Comparison of ENCODE assay signal across 28 cellular contexts in genomic region chr2:230153390-230153976, GRCh38.
A peak's percentile ranks its signal among the peaks of the same experiment; 100 is the strongest.
DNase-seq lines count a peak whose midpoint lies in the region; ATAC-seq and TF ChIP-seq lines count a peak whose summit lies in the region.
"Had no signal": no experiment of that assay in that cellular context is flagged by ENCODE, and none has a peak within 500 bp of the region (broad histone marks: within the 10 kb centered on the region; RNA-seq: fewer than 3 reads in every experiment).

No MANE protein-coding gene starts in this region.

- no peak overlapping the region for H3K27ac ChIP-seq in osteoblast (ENCODE audit: low read depth, low read length)
- H3K27ac ChIP-seq: A549, BLaER1, esophagus squamous epithelium, psoas muscle, tibial artery, VCaP had no signal

- H3K9me3 Mint-ChIP-seq in activated naive CD4-positive, alpha-beta T cell treated with anti-CD3 and anti-CD28 coated beads for 36 hours, result peaks cover 2% of the 10 kb centered on the region
- H3K9me3 Mint-ChIP-seq: activated T-helper 1 cell treated with anti-CD3 and anti-CD28 coated beads, Interleukin-12 subunit alpha, Interleukin-12 subunit beta, Interleukin-2, Interleukin-4 antibody, amounts not matched to agents 30 ng/mL and 10 ng/mL and 1 ng/mL, durations not matched to agents 14 hours and 24 hours and 36 hours; natural killer cell; T-helper 2 cell treated with Interferon-gamma antibody and Interleukin-4, amounts not matched to agents 5 μg/mL and 100 μg/mL, for 36 hours had no signal

- no peak overlapping the region for H3K4me3 Mint-ChIP-seq in activated naive CD4-positive, alpha-beta T cell treated with anti-CD3 and anti-CD28 coated beads for 36 hours
- H3K4me3 Mint-ChIP-seq: activated CD4-positive, alpha-beta T cell treated with anti-CD3 and anti-CD28 coated beads, Interleukin-2, amount 10 ng/mL, durations not matched to agents 24 days and 14 days; activated T-helper 1 cell treated with anti-CD3 and anti-CD28 coated beads, Interleukin-12 subunit alpha, Interleukin-12 subunit beta, Interleukin-2, Interleukin-4 antibody, amounts not matched to agents 30 ng/mL and 10 ng/mL and 1 ng/mL, durations not matched to agents 14 hours and 24 hours and 36 hours; endodermal cell; GM23338; IgD-negative memory B cell; natural killer cell; T-helper 2 cell treated with Interferon-gamma antibody and Interleukin-4, amounts not matched to agents 5 μg/mL and 100 μg/mL, for 36 hours had no signal

- H3K27ac Mint-ChIP-seq in activated naive CD4-positive, alpha-beta T cell treated with anti-CD3 and anti-CD28 coated beads for 36 hours, result no peak overlapping the region
- H3K27ac Mint-ChIP-seq: activated CD4-positive, alpha-beta T cell treated with anti-CD3 and anti-CD28 coated beads, Interleukin-2, amount 10 ng/mL, durations not matched to agents 24 days and 14 days; activated naive CD4-positive, alpha-beta T cell treated with anti-CD3 and anti-CD28 coated beads, Interleukin-2, amount 50 U/mL, for 72 hours; activated T-helper 1 cell treated with anti-CD3 and anti-CD28 coated beads, Interleukin-12 subunit alpha, Interleukin-12 subunit beta, Interleukin-2, Interleukin-4 antibody, amounts not matched to agents 30 ng/mL and 10 ng/mL and 1 ng/mL, durations not matched to agents 14 hours and 24 hours and 36 hours; endodermal cell; GM23338; natural killer cell; T-helper 2 cell treated with Interferon-gamma antibody and Interleukin-4, amounts not matched to agents 5 μg/mL and 100 μg/mL, for 36 hours had no signal

- peaks cover 3% of the 10 kb centered on the region for H3K4me1 Mint-ChIP-seq in activated naive CD4-positive, alpha-beta T cell treated with anti-CD3 and anti-CD28 coated beads for 36 hours (ENCODE audit: low read depth)
- H3K4me1 Mint-ChIP-seq: endodermal cell, natural killer cell had no signal

- no peak overlapping the region for H3K4me2 ChIP-seq in osteoblast (ENCODE audit: insufficient read depth, low read length)
- H3K4me2 ChIP-seq: A549, BLaER1, GM23338, SK-N-SH had no signal

- H3K36me3 Mint-ChIP-seq in activated naive CD4-positive, alpha-beta T cell treated with anti-CD3 and anti-CD28 coated beads for 36 hours (ENCODE audit: low read depth), result no peaks in the 10 kb centered on the region
- H3K36me3 Mint-ChIP-seq: activated naive CD4-positive, alpha-beta T cell treated with anti-CD3 and anti-CD28 coated beads, Interleukin-2, amount 50 U/mL, for 72 hours; IgD-negative memory B cell; natural killer cell had no signal

- no peaks in the 10 kb centered on the region for H3K79me2 ChIP-seq in osteoblast (ENCODE audit: insufficient read depth, low read length)

- H2AFZ ChIP-seq in osteoblast (ENCODE audit: low read length), result peak overlapping the region; percentile 25
- H2AFZ ChIP-seq: GM23338 had no signal

- CTCF ChIA-PET in activated naive CD4-positive, alpha-beta T cell treated with anti-CD3 and anti-CD28 coated beads for 36 hours (lab: Charles Lee), result interaction anchor here (0.6 kb wide), 2 partner anchors 207 to 457 kb away, joined by 3 read pairs; no protein-coding TSS in a partner anchor

- no peaks in the 10 kb centered on the region for H3K9me3 ChIP-seq in osteoblast (ENCODE audit: low read depth, low read length)
- H3K9me3 ChIP-seq: A549, esophagus squamous epithelium, SK-N-SH, tibial artery had no signal

- no peaks in the 10 kb centered on the region for H3K27me3 Mint-ChIP-seq in activated naive CD4-positive, alpha-beta T cell treated with anti-CD3 and anti-CD28 coated beads for 36 hours (ENCODE audit: low read depth)
- H3K27me3 Mint-ChIP-seq: IgD-negative memory B cell had no signal

- no peaks in the 10 kb centered on the region for H3K27me3 ChIP-seq in osteoblast (ENCODE audit: insufficient read depth, low read length)
- H3K27me3 ChIP-seq: BLaER1, esophagus squamous epithelium, tibial artery had no signal

- intact Hi-C loops in activated naive CD4-positive, alpha-beta T cell treated with anti-CD3 and anti-CD28 coated beads for 36 hours (cut with micrococcal nuclease), result no loop called here

- TF ChIP-seq CTCF in fibroblast of the aortic adventitia (IDR thresholded peaks at IDR 0.05; ENCODE audit: insufficient read depth, low read length), result no peak
- no peak for TF ChIP-seq CTCF in osteoblast (IDR thresholded peaks at IDR 0.05; ENCODE audit: extremely low read depth, low read depth, low read length)

- no peaks in the 10 kb centered on the region for H4K20me1 ChIP-seq in osteoblast (ENCODE audit: insufficient read depth, low read length)
- H4K20me1 ChIP-seq: BLaER1 had no signal

- DNase-seq in EH (ENCODE audit: low read depth) (peak; percentile 15), NCI-H226 (peak; percentile 24), fibroblast of the aortic adventitia (ENCODE audit: low read depth) (peak; percentile 10), osteoblast (ENCODE audit: insufficient read length, low spot score, missing footprints) (no peak), iPS-NIHi11 (ENCODE audit: low spot score) (no peak)
- DNase-seq in activated naive CD4-positive, alpha-beta T cell treated with anti-CD3 and anti-CD28 coated beads for 36 hours, result no peak
- DNase-seq: activated CD4-positive, alpha-beta T cell treated with anti-CD3 and anti-CD28 coated beads, Interleukin-2, amount 10 ng/mL, durations not matched to agents 24 days and 14 days; endodermal cell; esophagus squamous epithelium; left colon; natural killer cell; NCI-H1417; NCI-H510A; psoas muscle; SK-N-SH; stimulated activated CD4-positive, alpha-beta T cell treated with anti-CD3 and anti-CD28 coated beads, Interleukin-2, amount 100 ng/mL, for 48 hours; stimulated activated naive CD8-positive, alpha-beta T cell treated with anti-CD3 and anti-CD28 coated beads, Interleukin-15, Interleukin-2, amounts not matched to agents 100 U/mL and 50 U/mL, for 24 hours; tibial artery had no signal

- no peak overlapping the region for H3K4me3 ChIP-seq in fibroblast of the aortic adventitia (ENCODE audit: low read depth, low read length)
- no peak overlapping the region for H3K4me3 ChIP-seq in osteoblast (ENCODE audit: insufficient read depth, low read length)
- H3K4me3 ChIP-seq: A549, BLaER1, esophagus squamous epithelium, GM23338, psoas muscle, tibial artery had no signal

- H3K36me3 ChIP-seq in osteoblast (ENCODE audit: insufficient read depth, low read length), result no peaks in the 10 kb centered on the region
- H3K36me3 ChIP-seq: BLaER1, esophagus squamous epithelium, tibial artery had no signal

- ATAC-seq in HG03097 (IDR thresholded peaks at IDR 0.05; ENCODE audit: low FRiP score, unreplicated experiment) (no peak), GM18907 (IDR thresholded peaks at IDR 0.05; ENCODE audit: unreplicated experiment) (no peak)
- ATAC-seq: A549; activated naive CD4-positive, alpha-beta T cell treated with anti-CD3 and anti-CD28 coated beads, Interleukin-2, amount 50 U/mL, for 72 hours; GM23338; left colon; natural killer cell; psoas muscle; stimulated activated naive CD8-positive, alpha-beta T cell treated with anti-CD3 and anti-CD28 coated beads, Interleukin-15, Interleukin-2, amounts not matched to agents 100 U/mL and 50 U/mL, for 24 hours had no signal

- no peaks in the 10 kb centered on the region for H3K4me1 ChIP-seq in osteoblast (ENCODE audit: insufficient read depth, low read length)
- H3K4me1 ChIP-seq: A549, esophagus squamous epithelium, psoas muscle, tibial artery had no signal

Comparison
In these comparisons a context has a peak if more than half of its experiments do, and no peak if none do; other contexts are left out.
1. DNase-seq: peak in EH (single experiment), NCI-H226 (single experiment) and fibroblast of the aortic adventitia (single experiment); none in osteoblast (single experiment), iPS-NIHi11 (single experiment) and activated naive CD4-positive, alpha-beta T cell treated with anti-CD3 and anti-CD28 coated beads for 36 hours (single experiment).